ENCODE assay signal across 7 cellular contexts in the genomic region with DNA sequence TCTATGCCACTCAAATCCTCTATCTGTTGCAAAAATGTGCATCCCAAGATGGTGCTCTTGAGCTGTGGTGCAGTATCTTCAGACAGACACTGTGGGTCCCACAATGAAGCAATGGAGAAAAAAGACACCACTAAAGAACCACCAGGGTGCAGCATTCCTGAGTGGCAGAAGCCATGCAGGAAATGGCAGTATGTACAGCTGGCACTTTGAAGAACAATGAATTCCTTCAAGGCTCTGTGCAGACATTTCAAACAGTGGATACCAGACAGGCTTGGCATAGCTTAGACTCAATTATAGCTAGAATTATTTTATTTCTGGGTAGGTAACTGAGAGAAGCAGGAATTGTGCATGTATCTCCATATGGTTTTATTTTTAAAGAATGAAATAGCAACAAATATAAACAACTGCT. TPM values are rescaled to one million over a fixed set of nuclear protein-coding genes. Genes with fewer than 3 reads are reported as not detected.
DNase-seq lines count a peak whose midpoint lies in the region; ATAC-seq lines count a peak whose summit lies in the region.

No MANE protein-coding gene starts in this region.

- no peaks in the 10 kb centered on the region for H3K9me3 ChIP-seq in adipocyte (ENCODE audit: control insufficient read depth, low read length)

- ATAC-seq in GM21390 (IDR thresholded peaks at IDR 0.05; ENCODE audit: unreplicated experiment) (peak; percentile 94), HG03571 (IDR thresholded peaks at IDR 0.05; ENCODE audit: unreplicated experiment) (peak; percentile 80), left ventricle myocardium superior (peak; percentile 88)

- H3K4me3 ChIP-seq in adipocyte (ENCODE audit: low read length) (peak overlapping the region; percentile 15), skeletal muscle cell (ENCODE audit: low read depth, low read length) (no peak overlapping the region)

- DNase-seq in GM03348 (ENCODE audit: low spot score) (peak; percentile 85), NCI-H69 (lab: John Stamatoyannopoulos, UW) (peak; percentile 79), adipocyte (ENCODE audit: low read depth) (peak; percentile 90), left ventricle myocardium superior (no peak), skeletal muscle cell (ENCODE audit: low read depth) (peak; percentile 77)

- peaks cover 32% of the 10 kb centered on the region for H3K4me1 ChIP-seq in adipocyte (ENCODE audit: control insufficient read depth, insufficient read depth, low read length)

- no peaks in the 10 kb centered on the region for H3K36me3 ChIP-seq in adipocyte (ENCODE audit: control insufficient read depth, insufficient read depth, low read length, severe bottlenecking)

- intact Hi-C loops in left ventricle myocardium superior (cut with micrococcal nuclease) = no loop called here

- peak overlapping the region; percentile 32 for H3K9ac ChIP-seq in adipocyte (ENCODE audit: low read length)

- no peaks in the 10 kb centered on the region for H3K27me3 ChIP-seq in adipocyte (replicated peaks; ENCODE audit: control insufficient read depth, insufficient read depth, low read length)

RNA-seq across cellular contexts. Expression of a gene that starts 24.0 kb away (rescaled TPM):
- 46.7 TPM for total RNA-seq in left ventricle myocardium superior
